Comparison of ENCODE assay signal across 1 cellular context in genomic region chr2:669323-669722, GRCh38.
TF ChIP-seq lines count a peak whose summit lies in the region.

No MANE protein-coding gene starts in this region.

TF ChIP-seq in IMR-90, 13 proteins besides CTCF, POLR2A, EP300 and RAD21 (continued from another document):
- no peak for TF ChIP-seq RFX5 (IDR thresholded peaks at IDR 0.05; ENCODE audit: low read depth, low read length)
- TF ChIP-seq RCOR1 (IDR thresholded peaks at IDR 0.05; ENCODE audit: insufficient replicate concordance, low read length), result no peak
- TF ChIP-seq CHD1 (IDR thresholded peaks at IDR 0.05; ENCODE audit: low read depth, low read length), result no peak
- no peak; the same call in 1 of the 2 replicates for TF ChIP-seq MXI1 (IDR thresholded peaks at IDR 0.05; ENCODE audit: borderline replicate concordance, low read depth, low read length)
- TF ChIP-seq BHLHE40 (IDR thresholded peaks at IDR 0.05; ENCODE audit: low read depth, low read length), result no peak
- no peak for TF ChIP-seq MAFK (IDR thresholded peaks at IDR 0.05; ENCODE audit: low read depth, low read length)
- no peak for TF ChIP-seq USF2 (IDR thresholded peaks at IDR 0.05; ENCODE audit: low read depth, low read length)
